In the genomic region with DNA sequence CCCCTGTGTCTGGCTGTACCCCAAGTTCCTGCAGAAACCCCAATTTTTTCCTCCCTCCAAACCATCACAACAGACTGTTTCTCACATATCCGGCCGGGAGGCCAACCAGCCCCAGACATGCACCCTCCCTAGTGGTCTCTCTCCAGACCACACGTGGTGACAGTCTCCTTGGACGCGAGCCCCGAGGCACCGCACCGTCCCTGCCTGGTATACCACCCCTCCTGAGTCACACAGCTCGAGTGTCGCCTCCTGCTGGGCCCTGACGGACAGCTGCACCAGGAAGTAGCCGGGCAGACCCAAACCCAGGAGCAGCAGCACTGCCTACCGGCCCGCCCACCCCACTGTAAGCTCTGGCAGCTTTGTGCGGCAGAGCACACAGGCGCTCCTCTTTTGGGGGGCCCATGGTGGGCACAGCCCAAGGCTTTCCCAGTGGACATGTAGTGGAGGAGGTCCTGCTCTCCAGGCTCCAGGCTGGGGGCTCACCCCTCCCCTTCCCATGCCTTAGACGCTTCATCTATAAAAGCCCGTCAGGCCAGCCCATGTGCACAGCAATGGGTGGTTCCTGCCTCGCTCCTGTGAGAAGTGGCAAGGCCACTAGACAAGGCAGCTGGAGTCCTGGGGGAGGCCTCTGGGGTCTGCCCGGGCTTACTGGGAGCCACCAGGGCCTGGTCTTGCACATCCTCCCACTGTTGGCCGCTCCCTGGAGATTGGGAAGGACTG, we compare ENCODE assay signal across 1 cellular context.
TF ChIP-seq lines count a peak whose summit lies in the region.

No MANE protein-coding gene starts in this region.

TF ChIP-seq in K562, 482 proteins besides CTCF, POLR2A, EP300 and RAD21 (continued from another document):
- TF ChIP-seq KAT7 (CRISPR knock-in tag; IDR thresholded peaks at IDR 0.05; ENCODE audit: borderline replicate concordance) (0 out of 2 replicates have a peak, but pooled peaks have one; percentile 26), HDAC8 (tag; IDR thresholded peaks at IDR 0.05) (no peak), ZNF76 (CRISPR knock-in tag; IDR thresholded peaks at IDR 0.05; ENCODE audit: borderline replicate concordance) (no peak)
- TF ChIP-seq, protein P1, sequence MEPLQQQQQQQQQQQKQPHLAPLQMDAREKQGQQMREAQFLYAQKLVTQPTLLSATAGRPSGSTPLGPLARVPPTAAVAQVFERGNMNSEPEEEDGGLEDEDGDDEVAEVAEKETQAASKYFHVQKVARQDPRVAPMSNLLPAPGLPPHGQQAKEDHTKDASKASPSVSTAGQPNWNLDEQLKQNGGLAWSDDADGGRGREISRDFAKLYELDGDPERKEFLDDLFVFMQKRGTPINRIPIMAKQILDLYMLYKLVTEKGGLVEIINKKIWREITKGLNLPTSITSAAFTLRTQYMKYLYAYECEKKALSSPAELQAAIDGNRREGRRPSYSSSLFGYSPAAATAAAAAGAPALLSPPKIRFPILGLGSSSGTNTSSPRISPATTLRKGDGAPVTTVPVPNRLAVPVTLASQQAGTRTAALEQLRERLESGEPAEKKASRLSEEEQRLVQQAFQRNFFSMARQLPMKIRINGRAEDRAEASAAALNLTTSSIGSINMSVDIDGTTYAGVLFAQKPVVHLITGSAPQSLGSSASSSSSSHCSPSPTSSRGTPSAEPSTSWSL (CRISPR knock-in tag; IDR thresholded peaks at IDR 0.05; ENCODE audit: borderline replicate concordance): no peak
- TF ChIP-seq, protein P2, sequence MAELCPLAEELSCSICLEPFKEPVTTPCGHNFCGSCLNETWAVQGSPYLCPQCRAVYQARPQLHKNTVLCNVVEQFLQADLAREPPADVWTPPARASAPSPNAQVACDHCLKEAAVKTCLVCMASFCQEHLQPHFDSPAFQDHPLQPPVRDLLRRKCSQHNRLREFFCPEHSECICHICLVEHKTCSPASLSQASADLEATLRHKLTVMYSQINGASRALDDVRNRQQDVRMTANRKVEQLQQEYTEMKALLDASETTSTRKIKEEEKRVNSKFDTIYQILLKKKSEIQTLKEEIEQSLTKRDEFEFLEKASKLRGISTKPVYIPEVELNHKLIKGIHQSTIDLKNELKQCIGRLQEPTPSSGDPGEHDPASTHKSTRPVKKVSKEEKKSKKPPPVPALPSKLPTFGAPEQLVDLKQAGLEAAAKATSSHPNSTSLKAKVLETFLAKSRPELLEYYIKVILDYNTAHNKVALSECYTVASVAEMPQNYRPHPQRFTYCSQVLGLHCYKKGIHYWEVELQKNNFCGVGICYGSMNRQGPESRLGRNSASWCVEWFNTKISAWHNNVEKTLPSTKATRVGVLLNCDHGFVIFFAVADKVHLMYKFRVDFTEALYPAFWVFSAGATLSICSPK (IDR thresholded peaks at IDR 0.05; ENCODE audit: borderline replicate concordance): no peak
